Comparison of ENCODE assay signal across 2 cellular contexts in genomic region chr9:107243757-107244156, GRCh38.
TF ChIP-seq lines count a peak whose summit lies in the region.

No MANE protein-coding gene starts in this region.

TF ChIP-seq in HCT116, 20 proteins besides CTCF, POLR2A, EP300 and RAD21 (continued from another document):
- TF ChIP-seq, protein P1, sequence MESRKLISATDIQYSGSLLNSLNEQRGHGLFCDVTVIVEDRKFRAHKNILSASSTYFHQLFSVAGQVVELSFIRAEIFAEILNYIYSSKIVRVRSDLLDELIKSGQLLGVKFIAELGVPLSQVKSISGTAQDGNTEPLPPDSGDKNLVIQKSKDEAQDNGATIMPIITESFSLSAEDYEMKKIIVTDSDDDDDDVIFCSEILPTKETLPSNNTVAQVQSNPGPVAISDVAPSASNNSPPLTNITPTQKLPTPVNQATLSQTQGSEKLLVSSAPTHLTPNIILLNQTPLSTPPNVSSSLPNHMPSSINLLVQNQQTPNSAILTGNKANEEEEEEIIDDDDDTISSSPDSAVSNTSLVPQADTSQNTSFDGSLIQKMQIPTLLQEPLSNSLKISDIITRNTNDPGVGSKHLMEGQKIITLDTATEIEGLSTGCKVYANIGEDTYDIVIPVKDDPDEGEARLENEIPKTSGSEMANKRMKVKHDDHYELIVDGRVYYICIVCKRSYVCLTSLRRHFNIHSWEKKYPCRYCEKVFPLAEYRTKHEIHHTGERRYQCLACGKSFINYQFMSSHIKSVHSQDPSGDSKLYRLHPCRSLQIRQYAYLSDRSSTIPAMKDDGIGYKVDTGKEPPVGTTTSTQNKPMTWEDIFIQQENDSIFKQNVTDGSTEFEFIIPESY (IDR thresholded peaks at IDR 0.05; ENCODE audit: extremely low read depth, insufficient replicate concordance, low read length): peak; percentile 83
- TF ChIP-seq ZNF274 (IDR thresholded peaks at IDR 0.05; ENCODE audit: low read depth, low read length) (no peak), EGR1 (IDR thresholded peaks at IDR 0.05; ENCODE audit: low read depth) (peak; percentile 71; the same call in 1 of the 2 replicates), YY1 (IDR thresholded peaks at IDR 0.05; ENCODE audit: extremely low read depth, insufficient replicate concordance, low read depth, low read length) (peak; percentile 31), ELF1 (IDR thresholded peaks at IDR 0.05; ENCODE audit: borderline replicate concordance, low read depth) (no peak; the same call in 1 of the 2 replicates), ZFX (IDR thresholded peaks at IDR 0.05) (no peak), SP1 (IDR thresholded peaks at IDR 0.05; ENCODE audit: low read depth) (peak; percentile 100), EZH2phosphoT487 (IDR thresholded peaks at IDR 0.05; ENCODE audit: borderline replicate concordance) (no peak), CBX3 (IDR thresholded peaks at IDR 0.05; ENCODE audit: low read depth) (peak; percentile 92), TCF7L2 (IDR thresholded peaks at IDR 0.05; ENCODE audit: borderline replicate concordance, extremely low read depth, insufficient read depth, insufficient read length) (peak; percentile 97), SRF (IDR thresholded peaks at IDR 0.05; ENCODE audit: low read depth) (peak; percentile 95), FOSL1 (IDR thresholded peaks at IDR 0.05; ENCODE audit: low read depth) (peak; percentile 100), POLR2AphosphoS5 (IDR thresholded peaks at IDR 0.05; ENCODE audit: low read depth, low read length) (peak; percentile 79)
- TF ChIP-seq, protein P2, sequence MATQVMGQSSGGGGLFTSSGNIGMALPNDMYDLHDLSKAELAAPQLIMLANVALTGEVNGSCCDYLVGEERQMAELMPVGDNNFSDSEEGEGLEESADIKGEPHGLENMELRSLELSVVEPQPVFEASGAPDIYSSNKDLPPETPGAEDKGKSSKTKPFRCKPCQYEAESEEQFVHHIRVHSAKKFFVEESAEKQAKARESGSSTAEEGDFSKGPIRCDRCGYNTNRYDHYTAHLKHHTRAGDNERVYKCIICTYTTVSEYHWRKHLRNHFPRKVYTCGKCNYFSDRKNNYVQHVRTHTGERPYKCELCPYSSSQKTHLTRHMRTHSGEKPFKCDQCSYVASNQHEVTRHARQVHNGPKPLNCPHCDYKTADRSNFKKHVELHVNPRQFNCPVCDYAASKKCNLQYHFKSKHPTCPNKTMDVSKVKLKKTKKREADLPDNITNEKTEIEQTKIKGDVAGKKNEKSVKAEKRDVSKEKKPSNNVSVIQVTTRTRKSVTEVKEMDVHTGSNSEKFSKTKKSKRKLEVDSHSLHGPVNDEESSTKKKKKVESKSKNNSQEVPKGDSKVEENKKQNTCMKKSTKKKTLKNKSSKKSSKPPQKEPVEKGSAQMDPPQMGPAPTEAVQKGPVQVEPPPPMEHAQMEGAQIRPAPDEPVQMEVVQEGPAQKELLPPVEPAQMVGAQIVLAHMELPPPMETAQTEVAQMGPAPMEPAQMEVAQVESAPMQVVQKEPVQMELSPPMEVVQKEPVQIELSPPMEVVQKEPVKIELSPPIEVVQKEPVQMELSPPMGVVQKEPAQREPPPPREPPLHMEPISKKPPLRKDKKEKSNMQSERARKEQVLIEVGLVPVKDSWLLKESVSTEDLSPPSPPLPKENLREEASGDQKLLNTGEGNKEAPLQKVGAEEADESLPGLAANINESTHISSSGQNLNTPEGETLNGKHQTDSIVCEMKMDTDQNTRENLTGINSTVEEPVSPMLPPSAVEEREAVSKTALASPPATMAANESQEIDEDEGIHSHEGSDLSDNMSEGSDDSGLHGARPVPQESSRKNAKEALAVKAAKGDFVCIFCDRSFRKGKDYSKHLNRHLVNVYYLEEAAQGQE (IDR thresholded peaks at IDR 0.05; ENCODE audit: low read depth): no peak
- TF ChIP-seq, protein P3, sequence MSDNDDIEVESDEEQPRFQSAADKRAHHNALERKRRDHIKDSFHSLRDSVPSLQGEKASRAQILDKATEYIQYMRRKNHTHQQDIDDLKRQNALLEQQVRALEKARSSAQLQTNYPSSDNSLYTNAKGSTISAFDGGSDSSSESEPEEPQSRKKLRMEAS (IDR thresholded peaks at IDR 0.05): peak; percentile 90
- TF ChIP-seq, protein P4, sequence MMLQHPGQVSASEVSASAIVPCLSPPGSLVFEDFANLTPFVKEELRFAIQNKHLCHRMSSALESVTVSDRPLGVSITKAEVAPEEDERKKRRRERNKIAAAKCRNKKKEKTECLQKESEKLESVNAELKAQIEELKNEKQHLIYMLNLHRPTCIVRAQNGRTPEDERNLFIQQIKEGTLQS (IDR thresholded peaks at IDR 0.05): peak; percentile 87

TF ChIP-seq in GM12878, 131 proteins besides CTCF, POLR2A, EP300 and RAD21 (continued from another document):
- TF ChIP-seq ZBTB4 (CRISPR knock-in tag; IDR thresholded peaks at IDR 0.05) (no peak), HCFC1 (IDR thresholded peaks at IDR 0.05; ENCODE audit: low read length) (no peak), POU2F2 (IDR thresholded peaks at IDR 0.05; ENCODE audit: borderline replicate concordance, low read depth, low read length) (0 out of 3 replicates have a peak, but pooled peaks have one; percentile 14), IKZF1 (conservative IDR thresholded peaks at IDR 0.05) (peak; percentile 59), IKZF2 (IDR thresholded peaks at IDR 0.05) (peak; percentile 28 to 32; a peak in 2 of 4 replicates), KLF5 (IDR thresholded peaks at IDR 0.05; ENCODE audit: partially characterized antibody) (no peak), ZNF622 (IDR thresholded peaks at IDR 0.05) (no peak), ATF7 (IDR thresholded peaks at IDR 0.05; ENCODE audit: low read depth) (peak; percentile 80), BCL11A (IDR thresholded peaks at IDR 0.05; ENCODE audit: low read depth, low read length) (peak; percentile 19; the same call in 1 of the 2 replicates), SP1 (IDR thresholded peaks at IDR 0.05; ENCODE audit: low read depth, low read length) (no peak), ATF2 (IDR thresholded peaks at IDR 0.05; ENCODE audit: low read length) (no peak), JUNB (IDR thresholded peaks at IDR 0.05) (peak; percentile 71), CREM (IDR thresholded peaks at IDR 0.05; ENCODE audit: low read depth) (0 out of 2 replicates have a peak, but pooled peaks have one; percentile 38), RB1 (IDR thresholded peaks at IDR 0.05; ENCODE audit: borderline replicate concordance) (no peak), HDGF (IDR thresholded peaks at IDR 0.05) (no peak), RAD51 (IDR thresholded peaks at IDR 0.05) (0 out of 2 replicates have a peak, but pooled peaks have one; percentile 8), ZSCAN29 (IDR thresholded peaks at IDR 0.05) (no peak), NR2F1 (conservative IDR thresholded peaks at IDR 0.05) (0 out of 2 replicates have a peak, but pooled peaks have one; percentile 27), NBN (IDR thresholded peaks at IDR 0.05) (no peak), MTA2 (IDR thresholded peaks at IDR 0.05; ENCODE audit: low read depth) (peak; percentile 55; the same call in 1 of the 2 replicates), EED (IDR thresholded peaks at IDR 0.05; ENCODE audit: low read depth) (no peak), TARDBP (IDR thresholded peaks at IDR 0.05; ENCODE audit: borderline replicate concordance) (no peak), BHLHE40 (IDR thresholded peaks at IDR 0.05; ENCODE audit: borderline replicate concordance in 1 of 2, low read depth in 2 of 2, low read length in 1 of 2) (peak in 1 of 2 experiments; percentile 65; a peak in 1 of 4 replicates), SMAD1 (IDR thresholded peaks at IDR 0.05; ENCODE audit: low read depth, partially characterized antibody) (no peak), RCOR1 (conservative IDR thresholded peaks at IDR 0.05; ENCODE audit: low read depth, low read length) (no peak)
- TF ChIP-seq, protein P3 (IDR thresholded peaks at IDR 0.05; ENCODE audit: low read depth, low read length): no peak
- TF ChIP-seq, protein P5, sequence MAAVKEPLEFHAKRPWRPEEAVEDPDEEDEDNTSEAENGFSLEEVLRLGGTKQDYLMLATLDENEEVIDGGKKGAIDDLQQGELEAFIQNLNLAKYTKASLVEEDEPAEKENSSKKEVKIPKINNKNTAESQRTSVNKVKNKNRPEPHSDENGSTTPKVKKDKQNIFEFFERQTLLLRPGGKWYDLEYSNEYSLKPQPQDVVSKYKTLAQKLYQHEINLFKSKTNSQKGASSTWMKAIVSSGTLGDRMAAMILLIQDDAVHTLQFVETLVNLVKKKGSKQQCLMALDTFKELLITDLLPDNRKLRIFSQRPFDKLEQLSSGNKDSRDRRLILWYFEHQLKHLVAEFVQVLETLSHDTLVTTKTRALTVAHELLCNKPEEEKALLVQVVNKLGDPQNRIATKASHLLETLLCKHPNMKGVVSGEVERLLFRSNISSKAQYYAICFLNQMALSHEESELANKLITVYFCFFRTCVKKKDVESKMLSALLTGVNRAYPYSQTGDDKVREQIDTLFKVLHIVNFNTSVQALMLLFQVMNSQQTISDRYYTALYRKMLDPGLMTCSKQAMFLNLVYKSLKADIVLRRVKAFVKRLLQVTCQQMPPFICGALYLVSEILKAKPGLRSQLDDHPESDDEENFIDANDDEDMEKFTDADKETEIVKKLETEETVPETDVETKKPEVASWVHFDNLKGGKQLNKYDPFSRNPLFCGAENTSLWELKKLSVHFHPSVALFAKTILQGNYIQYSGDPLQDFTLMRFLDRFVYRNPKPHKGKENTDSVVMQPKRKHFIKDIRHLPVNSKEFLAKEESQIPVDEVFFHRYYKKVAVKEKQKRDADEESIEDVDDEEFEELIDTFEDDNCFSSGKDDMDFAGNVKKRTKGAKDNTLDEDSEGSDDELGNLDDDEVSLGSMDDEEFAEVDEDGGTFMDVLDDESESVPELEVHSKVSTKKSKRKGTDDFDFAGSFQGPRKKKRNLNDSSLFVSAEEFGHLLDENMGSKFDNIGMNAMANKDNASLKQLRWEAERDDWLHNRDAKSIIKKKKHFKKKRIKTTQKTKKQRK (IDR thresholded peaks at IDR 0.05; ENCODE audit: low read depth, low read length): no peak
